Comparison of ENCODE assay signal across 8 cellular contexts in the genomic region with DNA sequence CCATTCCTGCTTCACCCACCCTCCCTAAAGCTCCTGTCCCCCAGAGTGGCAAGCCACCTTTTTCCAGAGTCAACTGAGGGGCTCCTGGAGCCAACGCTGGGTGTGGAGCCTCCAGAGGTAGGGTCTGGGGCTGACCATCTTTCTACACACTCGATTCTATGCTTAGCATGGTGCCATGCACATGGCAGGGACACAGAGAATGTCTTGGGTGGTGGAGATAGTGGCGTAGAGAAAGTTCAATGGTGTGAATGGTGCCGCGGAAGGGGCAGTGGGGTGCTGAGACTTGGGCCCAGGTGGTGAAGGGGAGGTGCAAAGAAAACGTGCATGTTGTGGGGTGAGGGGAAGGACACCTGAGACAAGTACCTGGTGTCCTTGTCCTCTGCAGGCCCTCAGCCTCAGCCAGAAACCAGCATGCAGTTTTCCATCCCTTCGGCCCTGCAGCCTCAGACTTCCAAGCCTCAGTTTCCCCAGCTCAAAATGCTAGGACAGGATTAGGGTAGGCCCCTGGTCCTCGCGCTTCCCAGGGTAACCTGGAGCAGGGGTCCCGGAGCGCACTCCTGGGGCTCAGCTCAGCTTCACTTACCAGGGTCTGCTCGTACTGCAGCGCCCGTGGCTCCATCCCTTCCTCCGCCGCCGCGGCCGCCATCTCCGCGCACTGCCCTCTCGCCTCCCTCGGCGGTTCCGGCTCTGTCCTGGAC. TPM values are rescaled to one million over a fixed set of nuclear protein-coding genes. Genes with fewer than 3 reads are reported as not detected.
DNase-seq lines count a peak whose midpoint lies in the region; ATAC-seq, FAIRE-seq and TF ChIP-seq lines count a peak whose summit lies in the region.

No MANE protein-coding gene starts in this region.

- H3K9me1 ChIP-seq in K562 (ENCODE audit: control insufficient read depth, insufficient read depth, low read length), result peaks cover 8% of the 10 kb centered on the region

- intact Hi-C loops in K562 (cut with micrococcal nuclease) (no loop called here), vagina (cut with DNase I) (loop anchor here (1.0 kb wide), 1 partner anchor 47 kb away; a partner anchor contains a TSS)

- no peak for DNase-seq in K562 (ENCODE audit: extremely low read depth in 1 of 4, low spot score in 3 of 4)
- DNase-seq in mesenchymal stem cell, result no peak
- no peak for DNase-seq in vagina (ENCODE audit: extremely low spot score in 2 of 2)
- no peak for DNase-seq in NCI-H774 (lab: John Stamatoyannopoulos, UW)
- DNase-seq in Ammon's horn (ENCODE audit: low spot score), result no peak
- no peak for DNase-seq in HT-29 (ENCODE audit: low spot score)

- no peak for TF ChIP-seq EP300 in K562 (IDR thresholded peaks at IDR 0.05; ENCODE audit: low read length)

- H2BK120ac ChIP-seq in mesenchymal stem cell (ENCODE audit: low read depth, low read length), result peak overlapping the region; percentile 64

- WGBS in K562 (ENCODE audit: insufficient coverage, low coverage, missing lambda C conversion rate), result 8% methylated on average over 25 of the region's 25 CpGs
- 27% methylated on average over 15 of the region's 25 CpGs for WGBS in mesenchymal stem cell

- in situ Hi-C loops in K562 (cut with MboI), result no loop called here

- POLR2A ChIA-PET in K562 (lab: Yijun Ruan, JAX), result interaction anchor here (0.6 to 0.7 kb wide), 2 partner anchors 13 to 58 kb away, joined by 3 read pairs; no protein-coding TSS in a partner anchor

- peak overlapping the region; percentile 85 for H4K8ac ChIP-seq in mesenchymal stem cell (ENCODE audit: low read length)

- H3K18ac ChIP-seq in mesenchymal stem cell (ENCODE audit: low read depth in 1 of 2, low read length in 2 of 2), result peak overlapping the region; percentile 81 to 86

- peak overlapping the region; percentile 51 for H3K27ac ChIP-seq in K562 (ENCODE audit: extremely low read depth, low read depth, low read length)
- peak overlapping the region; percentile 38 for H3K27ac ChIP-seq in mesenchymal stem cell (ENCODE audit: low read length, poor library complexity, severe bottlenecking)
- peak overlapping the region; percentile 92 for H3K27ac ChIP-seq in vagina

- TF ChIP-seq CTCF in K562 (IDR thresholded peaks at IDR 0.05 in 2 of 3, conservative IDR thresholded peaks at IDR 0.05 in 1 of 3; ENCODE audit: insufficient read depth in 2 of 3, low read depth in 1 of 3, low read length in 3 of 3) (no peak), vagina (IDR thresholded peaks at IDR 0.05) (peak in 1 of 3 experiments; percentile 8)

- H2BK5ac ChIP-seq in mesenchymal stem cell (ENCODE audit: low read depth, low read length, poor library complexity, severe bottlenecking), result peak overlapping the region; percentile 53

- peak overlapping the region in 1 of 2 experiments; percentile 95 for H3K14ac ChIP-seq in mesenchymal stem cell (ENCODE audit: low read length in 2 of 2)

- TSS peak; percentile 73 for BruUV-seq in K562 (replicated peaks; lab: Mats Ljungman, UMichigan)

- peak overlapping the region; percentile 24 to 54 for H3K4ac ChIP-seq in mesenchymal stem cell (ENCODE audit: low read depth in 1 of 2, low read length in 2 of 2)

- CTCF ChIA-PET in K562 (lab: Yijun Ruan, JAX; ENCODE audit: low intra/inter-chr PET ratio), result no interaction called here

- H2BK15ac ChIP-seq in mesenchymal stem cell (ENCODE audit: low read depth, poor library complexity, severe bottlenecking), result peak overlapping the region; percentile 70

- H3K27me3 ChIP-seq in K562 (ENCODE audit: control insufficient read depth in 2 of 2, insufficient read depth in 2 of 2, low read length in 2 of 2) (no peaks in the 10 kb centered on the region), mesenchymal stem cell (ENCODE audit: control insufficient read depth in 1 of 2, insufficient read depth in 1 of 2, low read length in 2 of 2) (no peaks in the 10 kb centered on the region), vagina (no peaks in the 10 kb centered on the region)

- peak; percentile 51 for FAIRE-seq in K562 (lab: Jason Lieb, UNC)

- H2AK5ac ChIP-seq in mesenchymal stem cell (ENCODE audit: low read length, severe bottlenecking), result no peak overlapping the region

- peak overlapping the region; percentile 97 for H3K4me2 ChIP-seq in K562 (ENCODE audit: insufficient read depth, low read length)
- H3K4me2 ChIP-seq in mesenchymal stem cell (ENCODE audit: low read length, poor library complexity, severe bottlenecking), result peak overlapping the region; percentile 98

- ATAC-seq in GM18511 (IDR thresholded peaks at IDR 0.05; ENCODE audit: unreplicated experiment), result peak; percentile 4
- peak; percentile 3 for ATAC-seq in HG03175 (IDR thresholded peaks at IDR 0.05; ENCODE audit: unreplicated experiment)
- ATAC-seq in K562, result no peak

- H4K91ac ChIP-seq in mesenchymal stem cell (ENCODE audit: low read length), result peak overlapping the region; percentile 82

- H3K9ac ChIP-seq in K562 (ENCODE audit: insufficient read depth in 1 of 2, low read depth in 2 of 2, low read length in 2 of 2) (peak overlapping the region; percentile 88 to 95), mesenchymal stem cell (ENCODE audit: low read length) (peak overlapping the region; percentile 100)

- peak overlapping the region in 1 of 2 experiments; percentile 67 for H3K23ac ChIP-seq in mesenchymal stem cell (ENCODE audit: low read length in 2 of 2)

- H2AFZ ChIP-seq in K562 (ENCODE audit: low read depth, low read length) (peak overlapping the region; percentile 85), mesenchymal stem cell (ENCODE audit: low read depth, low read length) (peak overlapping the region; percentile 36)

- H3K4me1 ChIP-seq in K562 (replicated peaks in 1 of 2; ENCODE audit: control insufficient read depth in 2 of 2, insufficient read depth in 2 of 2, low read length in 2 of 2) (peaks cover 28 to 63% of the 10 kb centered on the region in 2 experiments), mesenchymal stem cell (ENCODE audit: control insufficient read depth, insufficient read depth, low read depth, low read length) (peaks cover 21% of the 10 kb centered on the region), vagina (peaks cover 31% of the 10 kb centered on the region)

- peak overlapping the region; percentile 71 for H3K4me3 ChIP-seq in K562
- H3K4me3 ChIP-seq in mesenchymal stem cell (ENCODE audit: insufficient read depth in 1 of 2, low read depth in 1 of 2, low read length in 2 of 2), result peak overlapping the region; percentile 76 to 86
- H3K4me3 ChIP-seq in vagina, result peak overlapping the region; percentile 87 to 96

- peaks cover 56% of the 10 kb centered on the region for H3K79me2 ChIP-seq in K562 (ENCODE audit: control insufficient read depth, insufficient read depth, low read length)

- H3K9me3 ChIP-seq in K562 (replicated peaks; ENCODE audit: control insufficient read depth, insufficient read depth, low read depth, low read length) (no peaks in the 10 kb centered on the region), mesenchymal stem cell (ENCODE audit: control insufficient read depth, low read length) (no peaks in the 10 kb centered on the region), vagina (no peaks in the 10 kb centered on the region)

- no peaks in the 10 kb centered on the region for H4K20me1 ChIP-seq in K562 (replicated peaks; ENCODE audit: control insufficient read depth, insufficient read depth, low read length)

- H3K79me1 ChIP-seq in mesenchymal stem cell (replicated peaks; ENCODE audit: low read length, poor library complexity, severe bottlenecking), result peaks cover 23% of the 10 kb centered on the region

- H3K36me3 ChIP-seq in K562 (ENCODE audit: control insufficient read depth, insufficient read depth, low read length) (peaks cover 45% of the 10 kb centered on the region), mesenchymal stem cell (ENCODE audit: control insufficient read depth in 1 of 2, insufficient read depth in 2 of 2, low read depth in 1 of 2, low read length in 2 of 2) (peaks cover 30 to 31% of the 10 kb centered on the region in 2 experiments), vagina (peaks cover 0 to 16% of the 10 kb centered on the region in 2 donors)

- no peak; a peak in 1 of 4 replicates for TF ChIP-seq RAD21 in K562 (CRISPR knock-in tag; conservative IDR thresholded peaks at IDR 0.05 in 1 of 2, IDR thresholded peaks at IDR 0.05 in 1 of 2)

- H2BK12ac ChIP-seq in mesenchymal stem cell (ENCODE audit: low read length in 2 of 2), result no peak overlapping the region

- no peak; the same call in none of the 2 replicates for TF ChIP-seq POLR2A in K562 (conservative IDR thresholded peaks at IDR 0.05)
- TF ChIP-seq POLR2A in vagina (IDR thresholded peaks at IDR 0.05), result no peak

RNA-seq across cellular contexts. Expression of a gene that starts 0.4 kb away (rescaled TPM):
- total RNA-seq in K562 (2011; cell fraction: chromatin; rRNA removed; ENCODE audit: low replicate concordance), result 48.8 and 135 TPM in 2 replicates
- total RNA-seq in K562 (2011; cell fraction: nucleolus; rRNA removed), result 68.7 and 80.4 TPM in 2 replicates
- 60.3 and 66.2 TPM in 2 replicates for total RNA-seq in K562 (2011; cell fraction: nucleoplasm; rRNA removed)
- total RNA-seq in K562 (2014; rRNA removed) (8.9 and 12.9 TPM in 2 replicates), K562 (2014; rRNA removed; fragmentation: Illumina TruSeq; extraction: Trizol) (4.1 and 5.2 TPM in 2 replicates), K562 (2015; rRNA removed; fragmentation: Illumina TruSeq; extraction: Trizol) (6.9 TPM in 2 replicates), K562 (2021) (13.5 and 14.0 TPM in 2 replicates), vagina (8.1 TPM)
- polyA plus RNA-seq in K562 (2011; rRNA removed) (5.7 and 10.9 TPM in 2 replicates), K562 (2014; fragmentation: Illumina TruSeq; extraction: Trizol) (9.4 and 10.2 TPM in 2 replicates), K562 (2014; fragmentation: Nextera tagmentation; extraction: Ambion mirVana) (under 1 TPM; 0.10 to 0.39 TPM), K562 (2014; rRNA removed) (12.8 and 14.4 TPM in 2 replicates)
- polyA plus RNA-seq in K562 (2011; cell fraction: cytosol; rRNA removed), result 5.9 and 9.1 TPM in 2 replicates
- 58.7 and 74.2 TPM in 2 replicates for polyA plus RNA-seq in K562 (2011; cell fraction: nucleus; rRNA removed)
- polyA plus RNA-seq in K562 (2012), result 9.7 and 11.6 TPM in 2 replicates
- polyA minus RNA-seq in K562 (2011; rRNA and poly(A)+ RNA removed), result 7.4 and 9.0 TPM in 2 replicates
- 6.6 and 7.6 TPM in 2 replicates for polyA minus RNA-seq in K562 (2011; cell fraction: cytosol; rRNA and poly(A)+ RNA removed)
- polyA minus RNA-seq in K562 (2011; cell fraction: nucleus; rRNA and poly(A)+ RNA removed), result 30.6 and 37.0 TPM in 2 replicates
- 2.3 TPM for polyA plus RNA-seq in mesenchymal stem cell (2013, experiment 1 of 2)
- 2.1 TPM for polyA plus RNA-seq in mesenchymal stem cell (2013, experiment 2 of 2)
- 59.4 and 64.0 TPM in 2 replicates for total RNA-seq in HT-29 (2014; rRNA removed; shearing (Covaris generic))

RNA-seq across cellular contexts. Expression of a gene that starts 0.5 kb away (rescaled TPM):
- total RNA-seq in K562 (2011; cell fraction: chromatin; rRNA removed; ENCODE audit: low replicate concordance), result 300 and 317 TPM in 2 replicates
- total RNA-seq in K562 (2011; cell fraction: nucleolus; rRNA removed), result 170 and 180 TPM in 2 replicates
- total RNA-seq in K562 (2011; cell fraction: nucleoplasm; rRNA removed), result 229 and 244 TPM in 2 replicates
- total RNA-seq in K562 (2014; rRNA removed) (128 and 149 TPM in 2 replicates), K562 (2014; rRNA removed; fragmentation: Illumina TruSeq; extraction: Trizol) (160 and 175 TPM in 2 replicates), K562 (2015; rRNA removed; fragmentation: Illumina TruSeq; extraction: Trizol) (145 and 147 TPM in 2 replicates), K562 (2021) (134 and 135 TPM in 2 replicates), vagina (64.3 TPM)
- polyA plus RNA-seq in K562 (2011; rRNA removed) (289 and 319 TPM in 2 replicates), K562 (2014; fragmentation: Illumina TruSeq; extraction: Trizol) (220 and 222 TPM in 2 replicates), K562 (2014; fragmentation: Nextera tagmentation; extraction: Ambion mirVana) (100 to 1,000 TPM; 502 to 512 TPM), K562 (2014; rRNA removed) (245 and 256 TPM in 2 replicates)
- 191 and 459 TPM in 2 replicates for polyA plus RNA-seq in K562 (2011; cell fraction: cytosol; rRNA removed)
- 324 and 334 TPM in 2 replicates for polyA plus RNA-seq in K562 (2011; cell fraction: nucleus; rRNA removed)
- polyA plus RNA-seq in K562 (2012), result 100 and 156 TPM in 2 replicates
- polyA minus RNA-seq in K562 (2011; rRNA and poly(A)+ RNA removed), result 167 and 184 TPM in 2 replicates
- 56.9 and 60.7 TPM in 2 replicates for polyA minus RNA-seq in K562 (2011; cell fraction: cytosol; rRNA and poly(A)+ RNA removed)
- polyA minus RNA-seq in K562 (2011; cell fraction: nucleus; rRNA and poly(A)+ RNA removed), result 51.2 and 86.4 TPM in 2 replicates
- 46.3 TPM for polyA plus RNA-seq in mesenchymal stem cell (2013, experiment 1 of 2)
- 48.3 TPM for polyA plus RNA-seq in mesenchymal stem cell (2013, experiment 2 of 2)
- total RNA-seq in HT-29 (2014; rRNA removed; shearing (Covaris generic)), result 138 and 157 TPM in 2 replicates

RNA-seq across cellular contexts. Expression of a gene that starts 17.0 kb away (rescaled TPM):
- 1.6 and 3.6 TPM in 2 replicates for total RNA-seq in K562 (2011; cell fraction: chromatin; rRNA removed; ENCODE audit: low replicate concordance)
- total RNA-seq in K562 (2011; cell fraction: nucleolus; rRNA removed), result 1.3 and 3.7 TPM in 2 replicates
- total RNA-seq in K562 (2011; cell fraction: nucleoplasm; rRNA removed), result 2.0 and 2.9 TPM in 2 replicates
- total RNA-seq in K562 (2014; rRNA removed), result 0.24 TPM in 1 of 2 replicates, not detected in the other
- 0.36 TPM in 1 of 2 replicates, not detected in the other for total RNA-seq in K562 (2014; rRNA removed; fragmentation: Illumina TruSeq; extraction: Trizol)
- 0.11 and 0.22 TPM in 2 replicates for total RNA-seq in K562 (2015; rRNA removed; fragmentation: Illumina TruSeq; extraction: Trizol)
- 0.40 and 0.62 TPM in 2 replicates for total RNA-seq in K562 (2021)
- polyA plus RNA-seq in K562 (2011; rRNA removed), result 0.18 and 0.56 TPM in 2 replicates
- 0.29 and 2.3 TPM in 2 replicates for polyA plus RNA-seq in K562 (2011; cell fraction: cytosol; rRNA removed)
- polyA plus RNA-seq in K562 (2011; cell fraction: nucleus; rRNA removed), result 0.46 and 2.7 TPM in 2 replicates
- polyA plus RNA-seq in K562 (2012), result 0.60 and 0.68 TPM in 2 replicates
- polyA plus RNA-seq in K562 (2014; fragmentation: Illumina TruSeq; extraction: Trizol), result 0.64 and 1.1 TPM in 2 replicates
- polyA plus RNA-seq in K562 (2014; fragmentation: Nextera tagmentation; extraction: Ambion mirVana), result under 1 TPM; 0.11 to 0.28 TPM
- 0.34 and 0.50 TPM in 2 replicates for polyA plus RNA-seq in K562 (2014; rRNA removed)
- 0.12 and 0.39 TPM in 2 replicates for polyA minus RNA-seq in K562 (2011; rRNA and poly(A)+ RNA removed)
- polyA minus RNA-seq in K562 (2011; cell fraction: cytosol; rRNA and poly(A)+ RNA removed), result 1.1 TPM in 1 of 2 replicates, not detected in the other
- 0.33 and 1.8 TPM in 2 replicates for polyA minus RNA-seq in K562 (2011; cell fraction: nucleus; rRNA and poly(A)+ RNA removed)
- polyA plus RNA-seq in mesenchymal stem cell (2013, experiment 1 of 2), result 0.26 TPM
- polyA plus RNA-seq in mesenchymal stem cell (2013, experiment 2 of 2), result 0.18 TPM
- 0.74 TPM for total RNA-seq in vagina
- total RNA-seq in HT-29 (2014; rRNA removed; shearing (Covaris generic)), result 0.50 and 0.56 TPM in 2 replicates

RNA-seq across cellular contexts. Expression of a gene that starts 18.9 kb away (rescaled TPM):
- 9.8 and 27.8 TPM in 2 replicates for total RNA-seq in K562 (2011; cell fraction: chromatin; rRNA removed; ENCODE audit: low replicate concordance)
- total RNA-seq in K562 (2011; cell fraction: nucleolus; rRNA removed), result 17.6 and 22.0 TPM in 2 replicates
- total RNA-seq in K562 (2011; cell fraction: nucleoplasm; rRNA removed), result 8.9 and 10.8 TPM in 2 replicates
- total RNA-seq in K562 (2014; rRNA removed) (0.16 TPM in 1 of 2 replicates, not detected in the other), K562 (2014; rRNA removed; fragmentation: Illumina TruSeq; extraction: Trizol) (0.11 TPM in 1 of 2 replicates, not detected in the other), K562 (2015; rRNA removed; fragmentation: Illumina TruSeq; extraction: Trizol) (0.14 and 0.19 TPM in 2 replicates), K562 (2021) (0.63 and 1.3 TPM in 2 replicates), vagina (32.7 TPM)
- polyA plus RNA-seq in K562 (2011; rRNA removed) (0.55 and 1.1 TPM in 2 replicates), K562 (2014; fragmentation: Illumina TruSeq; extraction: Trizol) (0.11 and 0.15 TPM in 2 replicates), K562 (2014; fragmentation: Nextera tagmentation; extraction: Ambion mirVana) (not detected), K562 (2014; rRNA removed) (0.53 and 1.0 TPM in 2 replicates)
- polyA plus RNA-seq in K562 (2011; cell fraction: cytosol; rRNA removed), result 0.16 and 1.3 TPM in 2 replicates
- 8.8 and 30.5 TPM in 2 replicates for polyA plus RNA-seq in K562 (2011; cell fraction: nucleus; rRNA removed)
- polyA plus RNA-seq in K562 (2012), result 0.20 and 0.36 TPM in 2 replicates
- 0.06 and 0.21 TPM in 2 replicates for polyA minus RNA-seq in K562 (2011; rRNA and poly(A)+ RNA removed)
- 1.4 and 1.7 TPM in 2 replicates for polyA minus RNA-seq in K562 (2011; cell fraction: cytosol; rRNA and poly(A)+ RNA removed)
- 2.0 and 4.7 TPM in 2 replicates for polyA minus RNA-seq in K562 (2011; cell fraction: nucleus; rRNA and poly(A)+ RNA removed)
- 0.73 TPM for polyA plus RNA-seq in mesenchymal stem cell (2013, experiment 1 of 2)
- polyA plus RNA-seq in mesenchymal stem cell (2013, experiment 2 of 2), result 0.63 TPM
- 3.4 and 5.2 TPM in 2 replicates for total RNA-seq in HT-29 (2014; rRNA removed; shearing (Covaris generic))

RNA-seq across cellular contexts. Expression of a gene that starts 23.6 kb away (rescaled TPM):
- total RNA-seq in K562 (2011; cell fraction: chromatin; rRNA removed; ENCODE audit: low replicate concordance), result 29.4 and 66.9 TPM in 2 replicates
- 33.2 and 33.8 TPM in 2 replicates for total RNA-seq in K562 (2011; cell fraction: nucleolus; rRNA removed)
- 38.1 and 45.6 TPM in 2 replicates for total RNA-seq in K562 (2011; cell fraction: nucleoplasm; rRNA removed)
- total RNA-seq in K562 (2014; rRNA removed) (11.1 and 12.9 TPM in 2 replicates), K562 (2014; rRNA removed; fragmentation: Illumina TruSeq; extraction: Trizol) (2.8 and 3.6 TPM in 2 replicates), K562 (2015; rRNA removed; fragmentation: Illumina TruSeq; extraction: Trizol) (4.3 and 5.3 TPM in 2 replicates), K562 (2021) (8.9 and 9.1 TPM in 2 replicates), vagina (28.5 TPM)
- polyA plus RNA-seq in K562 (2011; rRNA removed) (11.0 and 11.7 TPM in 2 replicates), K562 (2014; fragmentation: Illumina TruSeq; extraction: Trizol) (3.8 and 5.1 TPM in 2 replicates), K562 (2014; fragmentation: Nextera tagmentation; extraction: Ambion mirVana) (1 to 10 TPM in 1 of 2 experiments, under 1 TPM in 1; 0.48 to 1.4 TPM), K562 (2014; rRNA removed) (9.4 and 9.8 TPM in 2 replicates)
- polyA plus RNA-seq in K562 (2011; cell fraction: cytosol; rRNA removed), result 16.4 and 28.8 TPM in 2 replicates
- polyA plus RNA-seq in K562 (2011; cell fraction: nucleus; rRNA removed), result 22.8 and 31.3 TPM in 2 replicates
- polyA plus RNA-seq in K562 (2012), result 7.3 and 11.6 TPM in 2 replicates
- polyA minus RNA-seq in K562 (2011; rRNA and poly(A)+ RNA removed), result 5.0 and 9.2 TPM in 2 replicates
- polyA minus RNA-seq in K562 (2011; cell fraction: cytosol; rRNA and poly(A)+ RNA removed), result 5.5 and 12.1 TPM in 2 replicates
- 5.3 and 8.0 TPM in 2 replicates for polyA minus RNA-seq in K562 (2011; cell fraction: nucleus; rRNA and poly(A)+ RNA removed)
- 6.7 TPM for polyA plus RNA-seq in mesenchymal stem cell (2013, experiment 1 of 2)
- 6.8 TPM for polyA plus RNA-seq in mesenchymal stem cell (2013, experiment 2 of 2)
- total RNA-seq in HT-29 (2014; rRNA removed; shearing (Covaris generic)), result 21.4 and 26.6 TPM in 2 replicates

Comparison
In these comparisons a context has a peak if more than half of its experiments do, and no peak if none do; other contexts are left out.
1. H3K27ac ChIP-seq: peak in every context shown above with its lines; median percentile 92 in vagina; 51 in K562; 38 in mesenchymal stem cell.